ENCODE assay signal across 24 cellular contexts in the genomic region with DNA sequence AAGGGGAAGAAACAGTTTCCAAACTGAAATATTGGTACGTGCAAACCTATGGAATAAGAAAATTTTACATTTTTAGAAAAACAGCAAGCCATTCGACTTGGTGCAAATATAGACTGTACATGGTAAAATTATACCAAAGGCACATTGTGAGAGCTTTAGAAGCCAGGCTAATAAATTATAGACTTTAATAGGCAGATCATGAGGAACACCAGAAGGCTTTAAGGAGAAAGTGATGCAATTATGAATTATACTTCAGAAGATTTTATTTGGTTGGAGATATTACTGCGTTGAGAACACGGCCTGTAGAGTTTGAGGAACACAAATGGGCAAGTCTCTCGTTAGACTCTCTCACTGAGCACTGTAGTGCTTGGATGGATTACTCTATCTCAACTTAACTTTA.
"Had no signal": no experiment of that assay in that cellular context is flagged by ENCODE, and none has a peak within 500 bp of the region (broad histone marks: within the 10 kb centered on the region; RNA-seq: fewer than 3 reads in every experiment).

No MANE protein-coding gene starts in this region.

- DNase-seq: activated CD4-positive, alpha-beta memory T cell treated with anti-CD3 and anti-CD28 coated beads for 36 hours; activated CD4-positive, alpha-beta T cell treated with anti-CD3 and anti-CD28 coated beads for 36 hours; activated CD4-positive, alpha-beta T cell treated with anti-CD3 and anti-CD28 coated beads, Interleukin-2, amount 10 ng/mL, durations not matched to agents 24 days and 14 days; activated CD4-positive, CD25-positive, alpha-beta regulatory T cell; activated CD4-positive, CD25-positive, alpha-beta regulatory T cell treated with anti-CD3 and anti-CD28 coated beads, Interleukin-2, amount 50 U/mL, for 72 hours; activated CD8-positive, alpha-beta memory T cell treated with anti-CD3 and anti-CD28 coated beads, Interleukin-2, amount 10 ng/mL, durations not matched to agents 7 days and 5 days; activated CD8-positive, alpha-beta memory T cell treated with anti-CD3 and anti-CD28 coated beads, Interleukin-2, amount 50 U/mL, for 4 hours; activated CD8-positive, alpha-beta T cell treated with anti-CD3 and anti-CD28 coated beads, Interleukin-2, amount 10 ng/mL, durations not matched to agents 7 days and 5 days; activated effector memory CD4-positive, alpha-beta T cell treated with anti-CD3 and anti-CD28 coated beads, Interleukin-2, amount 50 U/mL, for 16 hours; activated naive CD4-positive, alpha-beta T cell treated with anti-CD3 and anti-CD28 coated beads for 36 hours; activated naive CD8-positive, alpha-beta T cell treated with anti-CD3 and anti-CD28 coated beads for 36 hours; activated naive CD8-positive, alpha-beta T cell treated with anti-CD3 and anti-CD28 coated beads, Interleukin-2, amount 50 U/mL, for 24 hours; activated T-cell treated with anti-CD3 and anti-CD28 coated beads, Interleukin-2, amount 50 U/mL, for 1 hour; activated T-cell treated with anti-CD3 and anti-CD28 coated beads, Interleukin-2, amount 50 U/mL, for 48 hours; amniotic stem cell; anterior cingulate cortex; brain microvascular endothelial cell; dorsolateral prefrontal cortex; effector memory CD4-positive, alpha-beta T cell; endodermal cell; foreskin fibroblast; T-helper 2 cell had no signal

- H3K27me3 ChIP-seq: brain microvascular endothelial cell, dorsolateral prefrontal cortex had no signal

- H3K36me3 ChIP-seq: brain microvascular endothelial cell had no signal

- H3K27ac ChIP-seq: brain microvascular endothelial cell, coronary artery, dorsolateral prefrontal cortex had no signal

- ATAC-seq: activated CD4-positive, alpha-beta T cell treated with anti-CD3 and anti-CD28 coated beads for 36 hours; activated CD8-positive, alpha-beta memory T cell treated with anti-CD3 and anti-CD28 coated beads, Interleukin-2, amount 10 ng/mL, durations not matched to agents 7 days and 5 days; activated CD8-positive, alpha-beta T cell treated with anti-CD3 and anti-CD28 coated beads, Interleukin-2, amount 10 ng/mL, durations not matched to agents 7 days and 5 days; activated naive CD8-positive, alpha-beta T cell treated with anti-CD3 and anti-CD28 coated beads, Interleukin-2, amount 50 U/mL, for 24 hours; esophagus mucosa had no signal

- H3K4me3 ChIP-seq: coronary artery, dorsolateral prefrontal cortex had no signal
